In the genomic region with DNA sequence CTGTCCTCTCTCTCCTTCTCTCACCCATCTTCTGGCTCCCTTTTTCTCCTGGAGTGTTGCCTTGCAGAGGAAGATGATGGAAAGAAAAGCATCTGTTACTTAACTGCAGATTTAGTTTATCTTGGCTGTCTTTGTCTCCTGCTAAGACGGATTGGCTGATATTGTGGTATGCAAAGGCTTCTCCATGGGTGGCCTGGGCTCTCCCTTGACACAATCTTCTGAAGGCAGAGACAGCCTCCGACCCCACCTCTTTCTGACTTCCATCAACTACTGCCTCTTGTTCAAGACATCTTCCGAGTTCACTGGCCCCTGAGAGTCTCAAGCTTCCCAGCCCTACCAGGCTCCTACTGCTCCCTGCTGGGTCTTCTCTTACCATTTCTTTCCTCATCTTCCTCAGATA, we compare ENCODE assay signal across 1 cellular context.
TF ChIP-seq lines count a peak whose summit lies in the region.

No MANE protein-coding gene starts in this region.

TF ChIP-seq in GM23338, 12 proteins besides CTCF, POLR2A, EP300 and RAD21 (continued from another document):
- TF ChIP-seq, protein P1, sequence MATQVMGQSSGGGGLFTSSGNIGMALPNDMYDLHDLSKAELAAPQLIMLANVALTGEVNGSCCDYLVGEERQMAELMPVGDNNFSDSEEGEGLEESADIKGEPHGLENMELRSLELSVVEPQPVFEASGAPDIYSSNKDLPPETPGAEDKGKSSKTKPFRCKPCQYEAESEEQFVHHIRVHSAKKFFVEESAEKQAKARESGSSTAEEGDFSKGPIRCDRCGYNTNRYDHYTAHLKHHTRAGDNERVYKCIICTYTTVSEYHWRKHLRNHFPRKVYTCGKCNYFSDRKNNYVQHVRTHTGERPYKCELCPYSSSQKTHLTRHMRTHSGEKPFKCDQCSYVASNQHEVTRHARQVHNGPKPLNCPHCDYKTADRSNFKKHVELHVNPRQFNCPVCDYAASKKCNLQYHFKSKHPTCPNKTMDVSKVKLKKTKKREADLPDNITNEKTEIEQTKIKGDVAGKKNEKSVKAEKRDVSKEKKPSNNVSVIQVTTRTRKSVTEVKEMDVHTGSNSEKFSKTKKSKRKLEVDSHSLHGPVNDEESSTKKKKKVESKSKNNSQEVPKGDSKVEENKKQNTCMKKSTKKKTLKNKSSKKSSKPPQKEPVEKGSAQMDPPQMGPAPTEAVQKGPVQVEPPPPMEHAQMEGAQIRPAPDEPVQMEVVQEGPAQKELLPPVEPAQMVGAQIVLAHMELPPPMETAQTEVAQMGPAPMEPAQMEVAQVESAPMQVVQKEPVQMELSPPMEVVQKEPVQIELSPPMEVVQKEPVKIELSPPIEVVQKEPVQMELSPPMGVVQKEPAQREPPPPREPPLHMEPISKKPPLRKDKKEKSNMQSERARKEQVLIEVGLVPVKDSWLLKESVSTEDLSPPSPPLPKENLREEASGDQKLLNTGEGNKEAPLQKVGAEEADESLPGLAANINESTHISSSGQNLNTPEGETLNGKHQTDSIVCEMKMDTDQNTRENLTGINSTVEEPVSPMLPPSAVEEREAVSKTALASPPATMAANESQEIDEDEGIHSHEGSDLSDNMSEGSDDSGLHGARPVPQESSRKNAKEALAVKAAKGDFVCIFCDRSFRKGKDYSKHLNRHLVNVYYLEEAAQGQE (IDR thresholded peaks at IDR 0.05; ENCODE audit: unreplicated experiment): no peak
- TF ChIP-seq STAT1 (IDR thresholded peaks at IDR 0.05; ENCODE audit: unreplicated experiment): no peak
